Comparison of ENCODE assay signal across 24 cellular contexts in genomic region chr1:229224308-229224707, GRCh38. TPM values are rescaled to one million over a fixed set of nuclear protein-coding genes. Genes with fewer than 3 reads are reported as not detected.
DNase-seq lines count a peak whose midpoint lies in the region; ATAC-seq, FAIRE-seq and TF ChIP-seq lines count a peak whose summit lies in the region.
"Had no signal": no experiment of that assay in that cellular context is flagged by ENCODE, and none has a peak within 500 bp of the region (broad histone marks: within the 10 kb centered on the region; RNA-seq: fewer than 3 reads in every experiment).

No MANE protein-coding gene starts in this region.

- no peak overlapping the region for H3K4me3 ChIP-seq in IMR-90 (ENCODE audit: insufficient read depth, low read depth, low read length)
- H3K4me3 ChIP-seq in bronchial epithelial cell (ENCODE audit: low read depth, low read length) = no peak overlapping the region
- H3K4me3 ChIP-seq: left ventricle myocardium inferior, upper lobe of left lung had no signal

- TF ChIP-seq POLR2A in IMR-90 (IDR thresholded peaks at IDR 0.05; ENCODE audit: low read depth, low read length) = no peak

- CTCF ChIA-PET in IMR-90 (lab: Yijun Ruan, JAX) = no interaction called here

- H3K79me1 ChIP-seq in IMR-90 (ENCODE audit: low read depth in 1 of 2, low read length in 2 of 2) = no peaks in the 10 kb centered on the region

- no peak overlapping the region for H4K5ac ChIP-seq in IMR-90 (ENCODE audit: low read depth, low read length)

- H2AK9ac ChIP-seq in IMR-90 (replicated peaks; ENCODE audit: low read depth, low read length, poor library complexity) = no peak overlapping the region

- POLR2A ChIA-PET in IMR-90 (lab: Charles Lee; ENCODE audit: unreplicated experiment) = no interaction called here

- TF ChIP-seq RAD21 in IMR-90 (IDR thresholded peaks at IDR 0.05; ENCODE audit: low read length) = no peak

- H3K27me3 Mint-ChIP-seq in nephron progenitor cell (ENCODE audit: low read depth, poor library complexity) = no peaks in the 10 kb centered on the region
- H3K27me3 Mint-ChIP-seq: activated naive CD8-positive, alpha-beta T cell had no signal

- peaks cover 2% of the 10 kb centered on the region; the same call in 1 of the 2 replicates for H3K9me1 ChIP-seq in IMR-90 (ENCODE audit: insufficient read depth, low read length)

- H3K4me1 ChIP-seq in IMR-90 (ENCODE audit: control insufficient read depth, insufficient read depth, low read length) = peaks cover 11% of the 10 kb centered on the region
- H3K4me1 ChIP-seq: parathyroid adenoma had no signal

- H3K27me3 ChIP-seq in IMR-90 (ENCODE audit: control insufficient read depth, insufficient read depth, low read length) (peaks cover 5% of the 10 kb centered on the region), bronchial epithelial cell (ENCODE audit: control insufficient read depth, insufficient read depth, low read length) (no peaks in the 10 kb centered on the region)
- H3K27me3 ChIP-seq: foreskin keratinocyte, upper lobe of left lung had no signal

- BruUV-seq in IMR-90 (replicated peaks; lab: Mats Ljungman, UMichigan) = no TSS peak

- H2BK120ac ChIP-seq in IMR-90 (ENCODE audit: low read depth, low read length) = no peak overlapping the region

- WGBS in IMR-90 (ENCODE audit: extremely low coverage in 2 of 2, insufficient read length in 1 of 2), 2 experiments = 60% methylated on average over 1 of the region's 2 CpGs; no CpG with 5 or more reads in 1 of the 2 experiments

- no peak overlapping the region for H3K4me2 ChIP-seq in IMR-90 (ENCODE audit: low read depth, low read length)
- H3K4me2 ChIP-seq: SK-N-SH had no signal

- no peak overlapping the region for H3K9ac ChIP-seq in IMR-90 (ENCODE audit: low read depth, low read length)
- H3K9ac ChIP-seq: parathyroid adenoma, SK-N-SH had no signal

- no peak overlapping the region for H3K23ac ChIP-seq in IMR-90 (ENCODE audit: low read depth, low read length)

- intact Hi-C loops in IMR-90 (cut with micrococcal nuclease) = loop anchor here (10.0 kb wide), 2 partner anchors 320 to 390 kb away; no protein-coding TSS in a partner anchor

- TF ChIP-seq CTCF in IMR-90 (conservative IDR thresholded peaks at IDR 0.05; ENCODE audit: low read depth, low read length) (no peak), bronchial epithelial cell (IDR thresholded peaks at IDR 0.05; ENCODE audit: insufficient read depth, low read length, severe bottlenecking) (no peak), nephron progenitor cell (IDR thresholded peaks at IDR 0.05) (no peak)

- in situ Hi-C loops in IMR-90 (cut with MboI; ENCODE audit: low sequenced_read_pairs) = no loop called here

- H3K27ac ChIP-seq in IMR-90 (ENCODE audit: insufficient read depth, low read length) = no peak overlapping the region
- H3K27ac ChIP-seq: foreskin keratinocyte, parathyroid adenoma, upper lobe of left lung had no signal

- DNase-seq in DMS153 (lab: John Stamatoyannopoulos, UW) (peak; percentile 45), DMS153 treated with DMSO at 0.1 percent for 48 hours (lab: John Stamatoyannopoulos, UW; ENCODE audit: unreplicated experiment) (no peak), IMR-90 (peak; percentile 48), bronchial epithelial cell (ENCODE audit: low read depth) (peak; percentile 43), nephron progenitor cell (no peak), NCI-H1694 treated with DMSO at 0.1 percent for 48 hours (lab: John Stamatoyannopoulos, UW) (no peak), activated T-cell treated with anti-CD3 and anti-CD28 coated beads for 4 hours (no peak)
- no peak for DNase-seq in stimulated activated CD4-positive, alpha-beta T cell treated with anti-CD3 and anti-CD28 coated beads, Interleukin-2, amount 100 ng/mL, for 48 hours
- DNase-seq: activated CD4-positive, alpha-beta T cell treated with anti-CD3 and anti-CD28 coated beads, Interleukin-2, amount 50 U/mL, for 4 hours; activated T-cell treated with anti-CD3 and anti-CD28 coated beads, Interleukin-2, amount 50 U/mL, for 4 hours; caudate nucleus; CD4-positive, CD25-positive, alpha-beta regulatory T cell; effector CD8-positive, alpha-beta T cell; left ventricle myocardium inferior; NCI-H1694; NCI-H524 treated with DMSO at 0.1 percent for 48 hours; OCI-M1; SK-N-SH; stimulated activated naive CD4-positive, alpha-beta T cell treated with Interleukin-2 at 50 U/mL for 16 hours; upper lobe of left lung had no signal

- no peak overlapping the region for H3K56ac ChIP-seq in IMR-90 (ENCODE audit: extremely low read depth, insufficient read depth, low read length)

- peak; percentile 79 for ATAC-seq in IMR-90 (ENCODE audit: low read depth)
- ATAC-seq: activated T-cell treated with anti-CD3 and anti-CD28 coated beads, Interleukin-2, amount 50 U/mL, for 4 hours; foreskin keratinocyte had no signal

- H3K36me3 ChIP-seq in IMR-90 (ENCODE audit: control insufficient read depth, insufficient read depth, low read length) (no peaks in the 10 kb centered on the region), bronchial epithelial cell (ENCODE audit: control insufficient read depth, insufficient read depth, low read length) (no peaks in the 10 kb centered on the region)
- H3K36me3 ChIP-seq: left ventricle myocardium inferior, upper lobe of left lung had no signal

- dilution Hi-C loops in IMR-90 (cut with HindIII; ENCODE audit: low sequenced_read_pairs, unreplicated experiment) = no loop called here

- no peak overlapping the region for H3K4ac ChIP-seq in IMR-90 (ENCODE audit: low read depth, low read length)

- H3K4me1 Mint-ChIP-seq in nephron progenitor cell = peaks cover 36% of the 10 kb centered on the region

- H4K91ac ChIP-seq in IMR-90 (ENCODE audit: insufficient read depth, low read depth, low read length) = no peak overlapping the region

- no peak for FAIRE-seq in bronchial epithelial cell (lab: Jason Lieb, UNC)
- FAIRE-seq: G401.6 had no signal

- H2AFZ ChIP-seq in IMR-90 (replicated peaks; ENCODE audit: low read length, poor library complexity) = no peak overlapping the region
- H2AFZ ChIP-seq: parathyroid adenoma had no signal

- no peak overlapping the region for H2AK5ac ChIP-seq in IMR-90 (ENCODE audit: low read depth, low read length)

- no peaks in the 10 kb centered on the region for H3K36me3 Mint-ChIP-seq in nephron progenitor cell (ENCODE audit: low read depth)
- H3K36me3 Mint-ChIP-seq: activated naive CD8-positive, alpha-beta T cell; CD4-positive, CD25-positive, alpha-beta regulatory T cell had no signal

- no peaks in the 10 kb centered on the region for H3K9me3 Mint-ChIP-seq in nephron progenitor cell
- H3K9me3 Mint-ChIP-seq: activated T-cell treated with anti-CD3 and anti-CD28 coated beads, Interleukin-2, amount 50 U/mL, for 4 hours; CD4-positive, CD25-positive, alpha-beta regulatory T cell had no signal

- no peak overlapping the region for H2BK20ac ChIP-seq in IMR-90 (ENCODE audit: low read depth, low read length)

- no peak overlapping the region for H3K18ac ChIP-seq in IMR-90 (ENCODE audit: low read depth, low read length)

- no peaks in the 10 kb centered on the region for H3K9me3 ChIP-seq in IMR-90 (ENCODE audit: control insufficient read depth, insufficient read depth, low read length)
- H3K9me3 ChIP-seq: left ventricle myocardium inferior, SK-N-SH, upper lobe of left lung had no signal

- H3K4me3 Mint-ChIP-seq in nephron progenitor cell = no peak overlapping the region
- H3K4me3 Mint-ChIP-seq: activated naive CD8-positive, alpha-beta T cell; activated T-cell treated with anti-CD3 and anti-CD28 coated beads, Interleukin-2, amount 50 U/mL, for 4 hours; CD4-positive, CD25-positive, alpha-beta regulatory T cell had no signal

- H2BK15ac ChIP-seq in IMR-90 (ENCODE audit: low read depth, low read length) = no peak overlapping the region

- no peaks in the 10 kb centered on the region for H4K20me1 ChIP-seq in IMR-90 (ENCODE audit: insufficient read depth, low read length)

- no peak overlapping the region for H2BK5ac ChIP-seq in IMR-90 (ENCODE audit: low read depth, low read length, poor library complexity, severe bottlenecking)

- H4K8ac ChIP-seq in IMR-90 (ENCODE audit: low read depth in 2 of 2, low read length in 2 of 2) = no peak overlapping the region

- H3K27ac Mint-ChIP-seq in nephron progenitor cell = peak overlapping the region; percentile 39
- H3K27ac Mint-ChIP-seq: activated naive CD8-positive, alpha-beta T cell; CD4-positive, CD25-positive, alpha-beta regulatory T cell had no signal

- no peak overlapping the region for H3K14ac ChIP-seq in IMR-90 (replicated peaks; ENCODE audit: low read depth, low read length)

TF ChIP-seq in IMR-90, 13 proteins besides CTCF, POLR2A, EP300 and RAD21:
- TF ChIP-seq RFX5 (IDR thresholded peaks at IDR 0.05; ENCODE audit: low read depth, low read length) (no peak), BHLHE40 (IDR thresholded peaks at IDR 0.05; ENCODE audit: low read depth, low read length) (peak; percentile 34; the same call in 1 of the 2 replicates), CHD1 (IDR thresholded peaks at IDR 0.05; ENCODE audit: low read depth, low read length) (no peak)

RNA-seq across cellular contexts. Expression of gene RAB4A, which starts 46.6 kb away (rescaled TPM):
- total RNA-seq in IMR-90 (2012; rRNA removed) (26.2 and 33.3 TPM in 2 replicates), bronchial epithelial cell (33.4 and 39.0 TPM in 2 replicates)
- 23.9 and 25.6 TPM in 2 replicates for polyA plus RNA-seq in IMR-90 (2012; rRNA removed)
- polyA plus RNA-seq in IMR-90 (2012; cell fraction: cytosol; rRNA removed) = 24.6 and 26.8 TPM in 2 replicates
- 9.4 and 14.7 TPM in 2 replicates for polyA plus RNA-seq in IMR-90 (2012; cell fraction: nucleus; rRNA removed; ENCODE audit: low replicate concordance)

Comparison
In these comparisons a context has a peak if more than half of its experiments do, and no peak if none do; other contexts are left out.
1. DNase-seq: peak in DMS153 (single experiment), IMR-90 (single experiment) and bronchial epithelial cell (single experiment); none in DMS153 treated with DMSO at 0.1 percent for 48 hours (single experiment), nephron progenitor cell (single experiment), NCI-H1694 treated with DMSO at 0.1 percent for 48 hours (single experiment), activated T-cell treated with anti-CD3 and anti-CD28 coated beads for 4 hours (single experiment) and stimulated activated CD4-positive, alpha-beta T cell treated with anti-CD3 and anti-CD28 coated beads, Interleukin-2, amount 100 ng/mL, for 48 hours (0 of 2).